22 cellular contexts compared by ENCODE assay signal in the genomic region with DNA sequence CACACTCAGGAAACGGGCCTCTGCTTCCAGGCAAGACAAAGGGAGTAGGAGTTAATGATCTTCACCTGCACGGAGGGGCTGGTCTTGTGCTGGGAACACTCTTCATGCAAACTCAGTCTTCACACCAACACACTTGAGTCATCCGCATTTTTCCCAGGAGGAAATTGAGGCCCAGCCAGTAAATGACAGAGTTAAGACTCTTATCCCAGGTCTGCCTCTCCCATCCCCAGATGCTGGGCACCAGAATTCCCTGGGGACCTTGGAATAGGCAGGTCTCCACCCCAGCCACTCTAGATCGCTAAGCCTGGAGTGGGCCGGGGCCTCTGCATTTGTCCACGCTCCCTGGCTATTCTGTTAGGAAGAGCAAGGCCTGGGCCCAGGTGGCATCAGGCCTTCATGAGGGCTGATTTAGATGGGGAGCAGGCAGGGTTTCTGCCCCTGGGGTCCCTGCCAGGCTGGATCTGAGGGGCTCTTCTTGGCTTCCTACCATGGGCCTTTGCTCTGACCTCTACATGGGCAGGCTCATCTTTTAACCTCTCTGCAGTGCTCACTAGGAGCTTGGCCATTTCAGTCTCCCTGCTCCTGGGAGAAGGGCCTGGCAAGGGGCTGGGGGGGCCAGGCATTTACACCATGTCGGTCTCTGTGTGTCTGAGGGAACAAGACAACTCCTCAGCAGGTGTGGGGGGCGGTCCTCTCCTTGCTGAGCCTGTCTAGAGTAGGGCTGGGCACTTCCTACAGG.
DNase-seq lines count a peak whose midpoint lies in the region; ATAC-seq and TF ChIP-seq lines count a peak whose summit lies in the region.
"Had no signal": no experiment of that assay in that cellular context is flagged by ENCODE, and none has a peak within 500 bp of the region (broad histone marks: within the 10 kb centered on the region; RNA-seq: fewer than 3 reads in every experiment).

No MANE protein-coding gene starts in this region.

- no peak overlapping the region for H3K27ac Mint-ChIP-seq in activated T-cell treated with anti-CD3 and anti-CD28 coated beads, Interleukin-2, amount 50 U/mL, for 24 hours
- no peak overlapping the region for H3K27ac Mint-ChIP-seq in activated naive CD4-positive, alpha-beta T cell treated with anti-CD3 and anti-CD28 coated beads, Interleukin-2, amount 50 U/mL, for 72 hours
- H3K27ac Mint-ChIP-seq: activated CD4-positive, alpha-beta T cell treated with anti-CD3 and anti-CD28 coated beads for 36 hours; activated T-helper 1 cell treated with anti-CD3 and anti-CD28 coated beads, Interleukin-12 subunit alpha, Interleukin-12 subunit beta, Interleukin-2, Interleukin-4 antibody, amounts not matched to agents 30 ng/mL and 10 ng/mL and 1 ng/mL, durations not matched to agents 14 hours and 24 hours and 36 hours; effector memory CD8-positive, alpha-beta T cell; naive thymus-derived CD4-positive, alpha-beta T cell had no signal

- TF ChIP-seq CTCF in ascending aorta (IDR thresholded peaks at IDR 0.05) (no peak), lower leg skin (IDR thresholded peaks at IDR 0.05) (no peak), stomach (IDR thresholded peaks at IDR 0.05) (no peak)

- H3K9me3 ChIP-seq in ascending aorta (no peaks in the 10 kb centered on the region), stomach (no peaks in the 10 kb centered on the region)
- H3K9me3 ChIP-seq: HAP-1, left lung had no signal

- H3K4me1 ChIP-seq in ascending aorta = peaks cover 6 to 17% of the 10 kb centered on the region in 2 donors
- peaks cover 0 to 14% (median 10%) of the 10 kb centered on the region in 4 donors for H3K4me1 ChIP-seq in stomach
- H3K4me1 ChIP-seq: HAP-1 had no signal

- ATAC-seq in activated T-cell treated with anti-CD3 and anti-CD28 coated beads, Interleukin-2, amount 50 U/mL, for 4 hours = no peak
- ATAC-seq in activated naive CD4-positive, alpha-beta T cell treated with anti-CD3 and anti-CD28 coated beads, Interleukin-2, amount 50 U/mL, for 72 hours = no peak
- no peak for ATAC-seq in HG02970 (IDR thresholded peaks at IDR 0.05; ENCODE audit: low FRiP score, unreplicated experiment)
- ATAC-seq: activated CD4-positive, alpha-beta T cell treated with anti-CD3 and anti-CD28 coated beads for 36 hours; effector memory CD8-positive, alpha-beta T cell; left lung; naive thymus-derived CD4-positive, alpha-beta T cell had no signal

- no peak overlapping the region for H3K4me3 Mint-ChIP-seq in activated T-cell treated with anti-CD3 and anti-CD28 coated beads, Interleukin-2, amount 50 U/mL, for 24 hours
- no peak overlapping the region for H3K4me3 Mint-ChIP-seq in activated T-cell treated with anti-CD3 and anti-CD28 coated beads, Interleukin-2, amount 50 U/mL, for 4 hours
- H3K4me3 Mint-ChIP-seq: activated CD4-positive, alpha-beta T cell treated with anti-CD3 and anti-CD28 coated beads for 36 hours; activated T-helper 1 cell treated with anti-CD3 and anti-CD28 coated beads, Interleukin-12 subunit alpha, Interleukin-12 subunit beta, Interleukin-2, Interleukin-4 antibody, amounts not matched to agents 30 ng/mL and 10 ng/mL and 1 ng/mL, durations not matched to agents 14 hours and 24 hours and 36 hours; effector memory CD8-positive, alpha-beta T cell; naive thymus-derived CD4-positive, alpha-beta T cell had no signal

- H3K27me3 Mint-ChIP-seq in activated T-cell treated with anti-CD3 and anti-CD28 coated beads, Interleukin-2, amount 50 U/mL, for 24 hours = no peaks in the 10 kb centered on the region
- H3K27me3 Mint-ChIP-seq in activated T-cell treated with anti-CD3 and anti-CD28 coated beads, Interleukin-2, amount 50 U/mL, for 4 hours (ENCODE audit: low read depth) = no peaks in the 10 kb centered on the region
- H3K27me3 Mint-ChIP-seq: activated CD4-positive, alpha-beta T cell treated with anti-CD3 and anti-CD28 coated beads for 36 hours had no signal

- H3K36me3 ChIP-seq in ascending aorta (peaks cover 0 to 4% of the 10 kb centered on the region in 2 donors), stomach (peaks cover 4 to 57% (median 53%) of the 10 kb centered on the region in 4 donors)
- H3K36me3 ChIP-seq: left lung had no signal

- no peaks in the 10 kb centered on the region for H3K9me3 Mint-ChIP-seq in activated T-cell treated with anti-CD3 and anti-CD28 coated beads, Interleukin-2, amount 50 U/mL, for 24 hours
- no peaks in the 10 kb centered on the region for H3K9me3 Mint-ChIP-seq in activated T-cell treated with anti-CD3 and anti-CD28 coated beads, Interleukin-2, amount 50 U/mL, for 4 hours
- H3K9me3 Mint-ChIP-seq in activated naive CD4-positive, alpha-beta T cell treated with anti-CD3 and anti-CD28 coated beads, Interleukin-2, amount 50 U/mL, for 72 hours = no peaks in the 10 kb centered on the region
- H3K9me3 Mint-ChIP-seq: activated T-helper 1 cell treated with anti-CD3 and anti-CD28 coated beads, Interleukin-12 subunit alpha, Interleukin-12 subunit beta, Interleukin-2, Interleukin-4 antibody, amounts not matched to agents 30 ng/mL and 10 ng/mL and 1 ng/mL, durations not matched to agents 14 hours and 24 hours and 36 hours; effector memory CD8-positive, alpha-beta T cell had no signal

- TF ChIP-seq POLR2A in lower leg skin (IDR thresholded peaks at IDR 0.05) (no peak), stomach (IDR thresholded peaks at IDR 0.05) (no peak)

- no peaks in the 10 kb centered on the region for H3K36me3 Mint-ChIP-seq in activated T-cell treated with anti-CD3 and anti-CD28 coated beads, Interleukin-2, amount 50 U/mL, for 24 hours (ENCODE audit: low read depth)
- H3K36me3 Mint-ChIP-seq in activated T-cell treated with anti-CD3 and anti-CD28 coated beads, Interleukin-2, amount 50 U/mL, for 4 hours (ENCODE audit: insufficient read depth) = no peaks in the 10 kb centered on the region
- H3K36me3 Mint-ChIP-seq in activated naive CD4-positive, alpha-beta T cell treated with anti-CD3 and anti-CD28 coated beads, Interleukin-2, amount 50 U/mL, for 72 hours = no peaks in the 10 kb centered on the region
- H3K36me3 Mint-ChIP-seq: naive thymus-derived CD4-positive, alpha-beta T cell had no signal

- H3K4me1 Mint-ChIP-seq in activated T-cell treated with anti-CD3 and anti-CD28 coated beads, Interleukin-2, amount 50 U/mL, for 24 hours (ENCODE audit: low read depth) = no peaks in the 10 kb centered on the region
- no peaks in the 10 kb centered on the region for H3K4me1 Mint-ChIP-seq in activated T-cell treated with anti-CD3 and anti-CD28 coated beads, Interleukin-2, amount 50 U/mL, for 4 hours (ENCODE audit: low read depth)
- H3K4me1 Mint-ChIP-seq: activated CD4-positive, alpha-beta T cell treated with anti-CD3 and anti-CD28 coated beads for 36 hours; naive thymus-derived CD4-positive, alpha-beta T cell had no signal

- intact Hi-C loops in ascending aorta (cut with DNase I) = no loop called here
- intact Hi-C loops in lower leg skin (cut with DNase I; ENCODE audit: low total_unique reads) = no loop called here
- intact Hi-C loops in stomach (cut with DNase I; ENCODE audit: low total_unique reads) = no loop called here

- DNase-seq in activated T-cell treated with anti-CD3 and anti-CD28 coated beads, Interleukin-2, amount 50 U/mL, for 24 hours = peak; percentile 11
- no peak for DNase-seq in activated T-cell treated with anti-CD3 and anti-CD28 coated beads, Interleukin-2, amount 50 U/mL, for 4 hours
- DNase-seq in ascending aorta (ENCODE audit: low spot score in 2 of 2) (peak in 1 of 2 donors; percentile 60), lower leg skin (ENCODE audit: low spot score in 2 of 2) (peak; percentile 9 to 75), stomach (peak; percentile 20), NCI-H1092 treated with DMSO at 0.1 percent for 48 hours (lab: John Stamatoyannopoulos, UW) (no peak)
- DNase-seq in activated naive CD4-positive, alpha-beta T cell treated with anti-CD3 and anti-CD28 coated beads, Interleukin-2, amount 50 U/mL, for 72 hours (ENCODE audit: low spot score in 2 of 2) = no peak
- DNase-seq: activated CD4-positive, alpha-beta T cell treated with anti-CD3 and anti-CD28 coated beads for 36 hours; central memory CD4-positive, alpha-beta T cell; effector memory CD8-positive, alpha-beta T cell; GF-D8; NCI-H146; NCI-H510A treated with DMSO at 0.1 percent for 48 hours; PC-9; retina; substantia nigra had no signal

- TF ChIP-seq EP300 in stomach (IDR thresholded peaks at IDR 0.05) = no peak

- H3K4me3 ChIP-seq in ascending aorta = no peak overlapping the region
- H3K4me3 ChIP-seq in lower leg skin (ENCODE audit: low read depth, poor library complexity, severe bottlenecking) = no peak overlapping the region
- H3K4me3 ChIP-seq in stomach = no peak overlapping the region
- H3K4me3 ChIP-seq: HAP-1, left lung, PC-9, SK-N-MC had no signal

- 82 to 86% methylated on average over 8 of the region's 8 CpGs for WGBS in lower leg skin, 2 donors
- WGBS in stomach, 5 donors = 88 to 97% (median 89%) methylated on average over 8 of the region's 8 CpGs

- H3K27me3 ChIP-seq in ascending aorta (no peaks in the 10 kb centered on the region), stomach (no peaks in the 10 kb centered on the region)
- H3K27me3 ChIP-seq: left lung had no signal

- H3K27ac ChIP-seq in ascending aorta (peak overlapping the region; percentile 41 to 92), stomach (no peak overlapping the region)
- H3K27ac ChIP-seq: left lung, PC-9, SK-N-MC had no signal

Comparison
In these comparisons a context has a peak if more than half of its experiments do, and no peak if none do; other contexts are left out.
1. DNase-seq: peak in activated T-cell treated with anti-CD3 and anti-CD28 coated beads, Interleukin-2, amount 50 U/mL, for 24 hours (single experiment), lower leg skin (2 of 2) and stomach (single experiment); none in activated T-cell treated with anti-CD3 and anti-CD28 coated beads, Interleukin-2, amount 50 U/mL, for 4 hours (single experiment), NCI-H1092 treated with DMSO at 0.1 percent for 48 hours (single experiment) and activated naive CD4-positive, alpha-beta T cell treated with anti-CD3 and anti-CD28 coated beads, Interleukin-2, amount 50 U/mL, for 72 hours (0 of 2).
2. H3K27ac ChIP-seq: peak in ascending aorta (2 of 2); none in stomach (0 of 5).